Comparison of ENCODE assay signal across 1 cellular context in the genomic region with DNA sequence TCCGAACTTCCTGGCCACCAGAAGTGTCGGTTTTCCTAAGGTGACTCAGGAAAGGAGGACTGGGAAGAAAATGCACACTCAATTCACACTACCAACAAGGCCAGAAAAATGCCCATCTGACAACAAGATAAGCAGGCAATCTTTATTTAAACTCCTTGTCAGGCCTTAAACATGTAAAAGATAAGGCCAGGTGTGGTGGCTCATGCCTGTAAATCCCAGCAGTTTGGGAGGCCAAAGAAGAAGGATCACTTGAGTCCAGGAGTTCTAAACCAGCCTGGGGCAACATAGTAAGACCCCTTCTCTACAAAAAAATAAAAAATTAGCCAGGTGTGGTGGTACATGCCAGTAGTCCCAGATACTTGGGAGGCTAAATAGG.
A peak's percentile ranks its signal among the peaks of the same experiment; 100 is the strongest.
TF ChIP-seq lines count a peak whose summit lies in the region.

No MANE protein-coding gene starts in this region.

TF ChIP-seq in K562, 482 proteins besides CTCF, POLR2A, EP300 and RAD21 (continued from another document):
- TF ChIP-seq ZBTB5 (IDR thresholded peaks at IDR 0.05) (no peak), ZNF436 (CRISPR knock-in tag; IDR thresholded peaks at IDR 0.05) (no peak), MTA1 (IDR thresholded peaks at IDR 0.05; ENCODE audit: borderline replicate concordance) (no peak), RBM34 (IDR thresholded peaks at IDR 0.05; ENCODE audit: borderline replicate concordance, insufficient read depth, low read length) (no peak), CBFA2T3 (IDR thresholded peaks at IDR 0.05) (peak; percentile 46), ADNP (tag; IDR thresholded peaks at IDR 0.05) (peak; percentile 65; the same call in 1 of the 2 replicates), MXD1 (CRISPR knock-in tag; IDR thresholded peaks at IDR 0.05; ENCODE audit: borderline replicate concordance, poor library complexity, severe bottlenecking) (no peak), ZNF239 (CRISPR knock-in tag; IDR thresholded peaks at IDR 0.05) (no peak), ZNF174 (CRISPR knock-in tag; IDR thresholded peaks at IDR 0.05) (no peak), GTF2A2 (tag; IDR thresholded peaks at IDR 0.05) (no peak), SMAD4 (CRISPR knock-in tag; conservative IDR thresholded peaks at IDR 0.05) (no peak), E2F3 (CRISPR knock-in tag; IDR thresholded peaks at IDR 0.05) (no peak), L3MBTL2 (IDR thresholded peaks at IDR 0.05) (no peak), ZNF764 (CRISPR knock-in tag; IDR thresholded peaks at IDR 0.05; ENCODE audit: low read depth) (no peak), JUN (IDR thresholded peaks at IDR 0.05; ENCODE audit: borderline replicate concordance, low read depth, low read length) (no peak), JUN (CRISPR knock-in tag; IDR thresholded peaks at IDR 0.05; ENCODE audit: borderline replicate concordance) (no peak), ZNF644 (tag; IDR thresholded peaks at IDR 0.05; ENCODE audit: low read depth) (no peak), SMARCC2 (IDR thresholded peaks at IDR 0.05; ENCODE audit: low read depth) (no peak), RERE (CRISPR knock-in tag; IDR thresholded peaks at IDR 0.05; ENCODE audit: borderline replicate concordance) (no peak)
- TF ChIP-seq, protein P1, sequence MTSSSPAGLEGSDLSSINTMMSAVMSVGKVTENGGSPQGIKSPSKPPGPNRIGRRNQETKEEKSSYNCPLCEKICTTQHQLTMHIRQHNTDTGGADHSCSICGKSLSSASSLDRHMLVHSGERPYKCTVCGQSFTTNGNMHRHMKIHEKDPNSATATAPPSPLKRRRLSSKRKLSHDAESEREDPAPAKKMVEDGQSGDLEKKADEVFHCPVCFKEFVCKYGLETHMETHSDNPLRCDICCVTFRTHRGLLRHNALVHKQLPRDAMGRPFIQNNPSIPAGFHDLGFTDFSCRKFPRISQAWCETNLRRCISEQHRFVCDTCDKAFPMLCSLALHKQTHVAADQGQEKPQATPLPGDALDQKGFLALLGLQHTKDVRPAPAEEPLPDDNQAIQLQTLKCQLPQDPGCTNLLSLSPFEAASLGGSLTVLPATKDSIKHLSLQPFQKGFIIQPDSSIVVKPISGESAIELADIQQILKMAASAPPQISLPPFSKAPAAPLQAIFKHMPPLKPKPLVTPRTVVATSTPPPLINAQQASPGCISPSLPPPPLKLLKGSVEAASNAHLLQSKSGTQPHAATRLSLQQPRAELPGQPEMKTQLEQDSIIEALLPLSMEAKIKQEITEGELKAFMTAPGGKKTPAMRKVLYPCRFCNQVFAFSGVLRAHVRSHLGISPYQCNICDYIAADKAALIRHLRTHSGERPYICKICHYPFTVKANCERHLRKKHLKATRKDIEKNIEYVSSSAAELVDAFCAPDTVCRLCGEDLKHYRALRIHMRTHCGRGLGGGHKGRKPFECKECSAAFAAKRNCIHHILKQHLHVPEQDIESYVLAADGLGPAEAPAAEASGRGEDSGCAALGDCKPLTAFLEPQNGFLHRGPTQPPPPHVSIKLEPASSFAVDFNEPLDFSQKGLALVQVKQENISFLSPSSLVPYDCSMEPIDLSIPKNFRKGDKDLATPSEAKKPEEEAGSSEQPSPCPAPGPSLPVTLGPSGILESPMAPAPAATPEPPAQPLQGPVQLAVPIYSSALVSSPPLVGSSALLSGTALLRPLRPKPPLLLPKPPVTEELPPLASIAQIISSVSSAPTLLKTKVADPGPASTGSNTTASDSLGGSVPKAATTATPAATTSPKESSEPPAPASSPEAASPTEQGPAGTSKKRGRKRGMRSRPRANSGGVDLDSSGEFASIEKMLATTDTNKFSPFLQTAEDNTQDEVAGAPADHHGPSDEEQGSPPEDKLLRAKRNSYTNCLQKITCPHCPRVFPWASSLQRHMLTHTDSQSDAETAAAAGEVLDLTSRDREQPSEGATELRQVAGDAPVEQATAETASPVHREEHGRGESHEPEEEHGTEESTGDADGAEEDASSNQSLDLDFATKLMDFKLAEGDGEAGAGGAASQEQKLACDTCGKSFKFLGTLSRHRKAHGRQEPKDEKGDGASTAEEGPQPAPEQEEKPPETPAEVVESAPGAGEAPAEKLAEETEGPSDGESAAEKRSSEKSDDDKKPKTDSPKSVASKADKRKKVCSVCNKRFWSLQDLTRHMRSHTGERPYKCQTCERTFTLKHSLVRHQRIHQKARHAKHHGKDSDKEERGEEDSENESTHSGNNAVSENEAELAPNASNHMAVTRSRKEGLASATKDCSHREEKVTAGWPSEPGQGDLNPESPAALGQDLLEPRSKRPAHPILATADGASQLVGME (CRISPR knock-in tag; IDR thresholded peaks at IDR 0.05): no peak
- TF ChIP-seq, protein P2, sequence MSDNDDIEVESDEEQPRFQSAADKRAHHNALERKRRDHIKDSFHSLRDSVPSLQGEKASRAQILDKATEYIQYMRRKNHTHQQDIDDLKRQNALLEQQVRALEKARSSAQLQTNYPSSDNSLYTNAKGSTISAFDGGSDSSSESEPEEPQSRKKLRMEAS (CRISPR knock-in tag; IDR thresholded peaks at IDR 0.05): no peak
- TF ChIP-seq, protein P3, sequence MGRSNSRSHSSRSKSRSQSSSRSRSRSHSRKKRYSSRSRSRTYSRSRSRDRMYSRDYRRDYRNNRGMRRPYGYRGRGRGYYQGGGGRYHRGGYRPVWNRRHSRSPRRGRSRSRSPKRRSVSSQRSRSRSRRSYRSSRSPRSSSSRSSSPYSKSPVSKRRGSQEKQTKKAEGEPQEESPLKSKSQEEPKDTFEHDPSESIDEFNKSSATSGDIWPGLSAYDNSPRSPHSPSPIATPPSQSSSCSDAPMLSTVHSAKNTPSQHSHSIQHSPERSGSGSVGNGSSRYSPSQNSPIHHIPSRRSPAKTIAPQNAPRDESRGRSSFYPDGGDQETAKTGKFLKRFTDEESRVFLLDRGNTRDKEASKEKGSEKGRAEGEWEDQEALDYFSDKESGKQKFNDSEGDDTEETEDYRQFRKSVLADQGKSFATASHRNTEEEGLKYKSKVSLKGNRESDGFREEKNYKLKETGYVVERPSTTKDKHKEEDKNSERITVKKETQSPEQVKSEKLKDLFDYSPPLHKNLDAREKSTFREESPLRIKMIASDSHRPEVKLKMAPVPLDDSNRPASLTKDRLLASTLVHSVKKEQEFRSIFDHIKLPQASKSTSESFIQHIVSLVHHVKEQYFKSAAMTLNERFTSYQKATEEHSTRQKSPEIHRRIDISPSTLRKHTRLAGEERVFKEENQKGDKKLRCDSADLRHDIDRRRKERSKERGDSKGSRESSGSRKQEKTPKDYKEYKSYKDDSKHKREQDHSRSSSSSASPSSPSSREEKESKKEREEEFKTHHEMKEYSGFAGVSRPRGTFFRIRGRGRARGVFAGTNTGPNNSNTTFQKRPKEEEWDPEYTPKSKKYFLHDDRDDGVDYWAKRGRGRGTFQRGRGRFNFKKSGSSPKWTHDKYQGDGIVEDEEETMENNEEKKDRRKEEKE (IDR thresholded peaks at IDR 0.05; ENCODE audit: borderline replicate concordance in 1 of 2, control insufficient read depth in 1 of 2, low read depth in 2 of 2, low read length in 1 of 2): no peak
- TF ChIP-seq, protein P4, sequence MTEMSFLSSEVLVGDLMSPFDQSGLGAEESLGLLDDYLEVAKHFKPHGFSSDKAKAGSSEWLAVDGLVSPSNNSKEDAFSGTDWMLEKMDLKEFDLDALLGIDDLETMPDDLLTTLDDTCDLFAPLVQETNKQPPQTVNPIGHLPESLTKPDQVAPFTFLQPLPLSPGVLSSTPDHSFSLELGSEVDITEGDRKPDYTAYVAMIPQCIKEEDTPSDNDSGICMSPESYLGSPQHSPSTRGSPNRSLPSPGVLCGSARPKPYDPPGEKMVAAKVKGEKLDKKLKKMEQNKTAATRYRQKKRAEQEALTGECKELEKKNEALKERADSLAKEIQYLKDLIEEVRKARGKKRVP (CRISPR knock-in tag; IDR thresholded peaks at IDR 0.05): no peak
- TF ChIP-seq, protein P5, sequence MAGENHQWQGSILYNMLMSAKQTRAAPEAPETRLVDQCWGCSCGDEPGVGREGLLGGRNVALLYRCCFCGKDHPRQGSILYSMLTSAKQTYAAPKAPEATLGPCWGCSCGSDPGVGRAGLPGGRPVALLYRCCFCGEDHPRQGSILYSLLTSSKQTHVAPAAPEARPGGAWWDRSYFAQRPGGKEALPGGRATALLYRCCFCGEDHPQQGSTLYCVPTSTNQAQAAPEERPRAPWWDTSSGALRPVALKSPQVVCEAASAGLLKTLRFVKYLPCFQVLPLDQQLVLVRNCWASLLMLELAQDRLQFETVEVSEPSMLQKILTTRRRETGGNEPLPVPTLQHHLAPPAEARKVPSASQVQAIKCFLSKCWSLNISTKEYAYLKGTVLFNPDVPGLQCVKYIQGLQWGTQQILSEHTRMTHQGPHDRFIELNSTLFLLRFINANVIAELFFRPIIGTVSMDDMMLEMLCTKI (IDR thresholded peaks at IDR 0.05; ENCODE audit: partially characterized antibody): no peak
TF ChIP-seq in K562: peak in this region for 3.
